ENCODE assay signal across 14 cellular contexts in genomic region chr1:203521071-203521794, GRCh38. TPM values are rescaled to one million over a fixed set of nuclear protein-coding genes. Genes with fewer than 3 reads are reported as not detected.
DNase-seq lines count a peak whose midpoint lies in the region; ATAC-seq and TF ChIP-seq lines count a peak whose summit lies in the region.
"Had no signal": no experiment of that assay in that cellular context is flagged by ENCODE, and none has a peak within 500 bp of the region (broad histone marks: within the 10 kb centered on the region; RNA-seq: fewer than 3 reads in every experiment).

No MANE protein-coding gene starts in this region.

- H3K4me2 ChIP-seq in osteoblast (ENCODE audit: insufficient read depth, low read length): no peak overlapping the region

- no peak overlapping the region for H3K4me3 ChIP-seq in osteoblast (ENCODE audit: insufficient read depth, low read length)

- H3K9me3 ChIP-seq in osteoblast (ENCODE audit: low read depth, low read length): no peaks in the 10 kb centered on the region

- H3K27ac ChIP-seq in epithelial cell of prostate: peak overlapping the region; percentile 15
- H3K27ac ChIP-seq in osteoblast (ENCODE audit: low read depth, low read length): peak overlapping the region; percentile 66

- H3K79me2 ChIP-seq in osteoblast (ENCODE audit: insufficient read depth, low read length): no peaks in the 10 kb centered on the region

- no peaks in the 10 kb centered on the region for H4K20me1 ChIP-seq in osteoblast (ENCODE audit: insufficient read depth, low read length)

- peaks cover 21% of the 10 kb centered on the region for H3K4me1 ChIP-seq in osteoblast (ENCODE audit: insufficient read depth, low read length)

- no peaks in the 10 kb centered on the region for H3K36me3 ChIP-seq in osteoblast (ENCODE audit: insufficient read depth, low read length)

- no peaks in the 10 kb centered on the region for H3K27me3 ChIP-seq in osteoblast (ENCODE audit: insufficient read depth, low read length)

- no peak overlapping the region for H2AFZ ChIP-seq in osteoblast (ENCODE audit: low read length)

- ATAC-seq in GM18873 (IDR thresholded peaks at IDR 0.05; ENCODE audit: low FRiP score, unreplicated experiment): no peak
- ATAC-seq in GM21717 (IDR thresholded peaks at IDR 0.05; ENCODE audit: unreplicated experiment): no peak
- ATAC-seq in HG02973 (IDR thresholded peaks at IDR 0.05; ENCODE audit: unreplicated experiment): no peak
- ATAC-seq: activated CD8-positive, alpha-beta memory T cell treated with anti-CD3 and anti-CD28 coated beads, Interleukin-2, amount 10 ng/mL, durations not matched to agents 7 days and 5 days had no signal

- TF ChIP-seq CTCF in osteoblast (IDR thresholded peaks at IDR 0.05; ENCODE audit: extremely low read depth, low read depth, low read length): no peak

- peak; percentile 46 for DNase-seq in ELR (ENCODE audit: low read depth)
- peak; percentile 33 for DNase-seq in NCI-H1092 (lab: John Stamatoyannopoulos, UW)
- no peak for DNase-seq in epithelial cell of prostate (ENCODE audit: low read depth, low spot score)
- no peak for DNase-seq in osteoblast (ENCODE audit: insufficient read length, low spot score, missing footprints)
- DNase-seq: activated CD8-positive, alpha-beta memory T cell treated with anti-CD3 and anti-CD28 coated beads, Interleukin-2, amount 10 ng/mL, durations not matched to agents 7 days and 5 days; activated naive CD4-positive, alpha-beta T cell treated with anti-CD3 and anti-CD28 coated beads, Interleukin-2, amount 50 U/mL, for 16 hours; CD4-positive, alpha-beta memory T cell had no signal

RNA-seq across cellular contexts. Expression of gene OPTC, which starts 27.3 kb away (rescaled TPM):
- total RNA-seq in osteoblast: not detected in 2 replicates
- total RNA-seq: activated CD8-positive, alpha-beta memory T cell treated with anti-CD3 and anti-CD28 coated beads, Interleukin-2, amount 10 ng/mL, durations not matched to agents 7 days and 5 days; CD4-positive, alpha-beta memory T cell; cerebellum; esophagus mucosa; NCI-H460; subcutaneous adipose tissue had no signal

RNA-seq across cellular contexts. Expression of gene PRELP, which starts 45.6 kb away (rescaled TPM):
- total RNA-seq in osteoblast: 0.29 and 0.36 TPM in 2 replicates
- total RNA-seq: activated CD8-positive, alpha-beta memory T cell treated with anti-CD3 and anti-CD28 coated beads, Interleukin-2, amount 10 ng/mL, durations not matched to agents 7 days and 5 days; CD4-positive, alpha-beta memory T cell; NCI-H460 had no signal

Comparison
In these comparisons a context has a peak if more than half of its experiments do, and no peak if none do; other contexts are left out.
1. DNase-seq: peak in ELR (single experiment) and NCI-H1092 (single experiment); none in epithelial cell of prostate (single experiment) and osteoblast (single experiment).